In genomic region chr3:12560505-12561188, GRCh38 we compare ENCODE assay signal across 1 cellular context.
TF ChIP-seq lines count a peak whose summit lies in the region.

No MANE protein-coding gene starts in this region.

TF ChIP-seq in GM12878, 131 proteins besides CTCF, POLR2A, EP300 and RAD21 (continued from another document and continues in another):
- TF ChIP-seq STAT1 (conservative IDR thresholded peaks at IDR 0.05) (no peak), HDAC2 (IDR thresholded peaks at IDR 0.05) (no peak), MEF2B (IDR thresholded peaks at IDR 0.05; ENCODE audit: partially characterized antibody, poor library complexity, severe bottlenecking) (peak; percentile 77), PAX8 (IDR thresholded peaks at IDR 0.05) (no peak), NR2C2 (IDR thresholded peaks at IDR 0.05; ENCODE audit: borderline replicate concordance, control insufficient read depth, insufficient read length, low read depth) (no peak), SREBF2 (IDR thresholded peaks at IDR 0.05; ENCODE audit: low read length) (no peak), ZNF217 (IDR thresholded peaks at IDR 0.05) (no peak), ZZZ3 (IDR thresholded peaks at IDR 0.05; ENCODE audit: control insufficient read depth, insufficient read length, low read depth) (no peak), RBBP5 (conservative IDR thresholded peaks at IDR 0.05) (no peak), HDAC6 (IDR thresholded peaks at IDR 0.05; ENCODE audit: unreplicated experiment) (no peak), BMI1 (IDR thresholded peaks at IDR 0.05; ENCODE audit: borderline replicate concordance) (no peak), ELK1 (IDR thresholded peaks at IDR 0.05; ENCODE audit: low read depth, low read length) (no peak), HCFC1 (IDR thresholded peaks at IDR 0.05; ENCODE audit: low read length) (no peak), ZBTB33 (IDR thresholded peaks at IDR 0.05) (no peak), PKNOX1 (IDR thresholded peaks at IDR 0.05) (peak; percentile 49; the same call in 1 of the 2 replicates), NRF1 (conservative IDR thresholded peaks at IDR 0.05; ENCODE audit: low read depth, low read length) (no peak), NFXL1 (IDR thresholded peaks at IDR 0.05; ENCODE audit: borderline replicate concordance) (no peak), PML (IDR thresholded peaks at IDR 0.05; ENCODE audit: low read length) (0 out of 2 replicates have a peak, but pooled peaks have one; percentile 77), SMC3 (IDR thresholded peaks at IDR 0.05; ENCODE audit: borderline replicate concordance, low read length) (no peak), SIX5 (IDR thresholded peaks at IDR 0.05; ENCODE audit: low read depth, low read length, severe bottlenecking) (no peak), SUZ12 (IDR thresholded peaks at IDR 0.05; ENCODE audit: unreplicated experiment) (no peak), GABPA (IDR thresholded peaks at IDR 0.05; ENCODE audit: low read depth) (peak; percentile 61; the same call in 1 of the 2 replicates), MYB (IDR thresholded peaks at IDR 0.05; ENCODE audit: borderline replicate concordance, low read depth, low read length) (no peak), STAT3 (IDR thresholded peaks at IDR 0.05; ENCODE audit: low read depth, low read length) (no peak), TCF12 (IDR thresholded peaks at IDR 0.05; ENCODE audit: low read depth, low read length) (no peak), RB1 (IDR thresholded peaks at IDR 0.05; ENCODE audit: borderline replicate concordance) (no peak), E2F4 (IDR thresholded peaks at IDR 0.05; ENCODE audit: low read depth, low read length) (no peak), ETV6 (conservative IDR thresholded peaks at IDR 0.05 in 1 of 2, IDR thresholded peaks at IDR 0.05 in 1 of 2; ENCODE audit: borderline replicate concordance in 1 of 2, low read depth in 1 of 2) (no peak; a peak in 1 of 4 replicates), RCOR1 (conservative IDR thresholded peaks at IDR 0.05; ENCODE audit: low read depth, low read length) (no peak), SMAD5 (IDR thresholded peaks at IDR 0.05; ENCODE audit: low read depth) (no peak), RAD51 (IDR thresholded peaks at IDR 0.05) (peak; percentile 42; the same call in 1 of the 2 replicates), USF1 (IDR thresholded peaks at IDR 0.05; ENCODE audit: borderline replicate concordance, extremely low read length, insufficient read depth, low read depth, low read length) (no peak), BRCA1 (IDR thresholded peaks at IDR 0.05; ENCODE audit: low read depth, low read length) (no peak)
- TF ChIP-seq, protein P1, sequence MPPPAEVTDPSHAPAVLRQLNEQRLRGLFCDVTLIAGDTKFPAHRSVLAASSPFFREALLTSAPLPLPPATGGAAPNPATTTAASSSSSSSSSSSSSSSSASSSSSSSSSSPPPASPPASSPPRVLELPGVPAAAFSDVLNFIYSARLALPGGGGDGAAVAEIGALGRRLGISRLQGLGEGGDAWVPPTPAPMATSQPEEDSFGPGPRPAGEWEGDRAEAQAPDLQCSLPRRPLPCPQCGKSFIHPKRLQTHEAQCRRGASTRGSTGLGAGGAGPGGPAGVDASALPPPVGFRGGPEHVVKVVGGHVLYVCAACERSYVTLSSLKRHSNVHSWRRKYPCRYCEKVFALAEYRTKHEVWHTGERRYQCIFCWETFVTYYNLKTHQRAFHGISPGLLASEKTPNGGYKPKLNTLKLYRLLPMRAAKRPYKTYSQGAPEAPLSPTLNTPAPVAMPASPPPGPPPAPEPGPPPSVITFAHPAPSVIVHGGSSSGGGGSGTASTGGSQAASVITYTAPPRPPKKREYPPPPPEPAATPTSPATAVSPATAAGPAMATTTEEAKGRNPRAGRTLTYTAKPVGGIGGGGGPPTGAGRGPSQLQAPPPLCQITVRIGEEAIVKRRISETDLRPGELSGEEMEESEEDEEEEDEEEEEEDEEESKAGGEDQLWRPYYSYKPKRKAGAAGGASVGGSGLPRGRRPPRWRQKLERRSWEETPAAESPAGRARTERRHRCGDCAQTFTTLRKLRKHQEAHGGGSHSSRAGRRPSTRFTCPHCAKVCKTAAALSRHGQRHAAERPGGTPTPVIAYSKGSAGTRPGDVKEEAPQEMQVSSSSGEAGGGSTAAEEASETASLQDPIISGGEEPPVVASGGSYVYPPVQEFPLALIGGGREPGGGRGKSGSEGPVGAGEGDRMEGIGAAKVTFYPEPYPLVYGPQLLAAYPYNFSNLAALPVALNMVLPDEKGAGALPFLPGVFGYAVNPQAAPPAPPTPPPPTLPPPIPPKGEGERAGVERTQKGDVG (CRISPR knock-in tag; IDR thresholded peaks at IDR 0.05), result no peak
- TF ChIP-seq, protein P2, sequence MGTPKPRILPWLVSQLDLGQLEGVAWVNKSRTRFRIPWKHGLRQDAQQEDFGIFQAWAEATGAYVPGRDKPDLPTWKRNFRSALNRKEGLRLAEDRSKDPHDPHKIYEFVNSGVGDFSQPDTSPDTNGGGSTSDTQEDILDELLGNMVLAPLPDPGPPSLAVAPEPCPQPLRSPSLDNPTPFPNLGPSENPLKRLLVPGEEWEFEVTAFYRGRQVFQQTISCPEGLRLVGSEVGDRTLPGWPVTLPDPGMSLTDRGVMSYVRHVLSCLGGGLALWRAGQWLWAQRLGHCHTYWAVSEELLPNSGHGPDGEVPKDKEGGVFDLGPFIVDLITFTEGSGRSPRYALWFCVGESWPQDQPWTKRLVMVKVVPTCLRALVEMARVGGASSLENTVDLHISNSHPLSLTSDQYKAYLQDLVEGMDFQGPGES (IDR thresholded peaks at IDR 0.05), result no peak
- TF ChIP-seq, protein P3, sequence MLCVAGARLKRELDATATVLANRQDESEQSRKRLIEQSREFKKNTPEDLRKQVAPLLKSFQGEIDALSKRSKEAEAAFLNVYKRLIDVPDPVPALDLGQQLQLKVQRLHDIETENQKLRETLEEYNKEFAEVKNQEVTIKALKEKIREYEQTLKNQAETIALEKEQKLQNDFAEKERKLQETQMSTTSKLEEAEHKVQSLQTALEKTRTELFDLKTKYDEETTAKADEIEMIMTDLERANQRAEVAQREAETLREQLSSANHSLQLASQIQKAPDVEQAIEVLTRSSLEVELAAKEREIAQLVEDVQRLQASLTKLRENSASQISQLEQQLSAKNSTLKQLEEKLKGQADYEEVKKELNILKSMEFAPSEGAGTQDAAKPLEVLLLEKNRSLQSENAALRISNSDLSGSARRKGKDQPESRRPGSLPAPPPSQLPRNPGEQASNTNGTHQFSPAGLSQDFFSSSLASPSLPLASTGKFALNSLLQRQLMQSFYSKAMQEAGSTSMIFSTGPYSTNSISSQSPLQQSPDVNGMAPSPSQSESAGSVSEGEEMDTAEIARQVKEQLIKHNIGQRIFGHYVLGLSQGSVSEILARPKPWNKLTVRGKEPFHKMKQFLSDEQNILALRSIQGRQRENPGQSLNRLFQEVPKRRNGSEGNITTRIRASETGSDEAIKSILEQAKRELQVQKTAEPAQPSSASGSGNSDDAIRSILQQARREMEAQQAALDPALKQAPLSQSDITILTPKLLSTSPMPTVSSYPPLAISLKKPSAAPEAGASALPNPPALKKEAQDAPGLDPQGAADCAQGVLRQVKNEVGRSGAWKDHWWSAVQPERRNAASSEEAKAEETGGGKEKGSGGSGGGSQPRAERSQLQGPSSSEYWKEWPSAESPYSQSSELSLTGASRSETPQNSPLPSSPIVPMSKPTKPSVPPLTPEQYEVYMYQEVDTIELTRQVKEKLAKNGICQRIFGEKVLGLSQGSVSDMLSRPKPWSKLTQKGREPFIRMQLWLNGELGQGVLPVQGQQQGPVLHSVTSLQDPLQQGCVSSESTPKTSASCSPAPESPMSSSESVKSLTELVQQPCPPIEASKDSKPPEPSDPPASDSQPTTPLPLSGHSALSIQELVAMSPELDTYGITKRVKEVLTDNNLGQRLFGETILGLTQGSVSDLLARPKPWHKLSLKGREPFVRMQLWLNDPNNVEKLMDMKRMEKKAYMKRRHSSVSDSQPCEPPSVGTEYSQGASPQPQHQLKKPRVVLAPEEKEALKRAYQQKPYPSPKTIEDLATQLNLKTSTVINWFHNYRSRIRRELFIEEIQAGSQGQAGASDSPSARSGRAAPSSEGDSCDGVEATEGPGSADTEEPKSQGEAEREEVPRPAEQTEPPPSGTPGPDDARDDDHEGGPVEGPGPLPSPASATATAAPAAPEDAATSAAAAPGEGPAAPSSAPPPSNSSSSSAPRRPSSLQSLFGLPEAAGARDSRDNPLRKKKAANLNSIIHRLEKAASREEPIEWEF (IDR thresholded peaks at IDR 0.05; ENCODE audit: insufficient replicate concordance, low read depth, low read length), result no peak
- TF ChIP-seq, protein P4, sequence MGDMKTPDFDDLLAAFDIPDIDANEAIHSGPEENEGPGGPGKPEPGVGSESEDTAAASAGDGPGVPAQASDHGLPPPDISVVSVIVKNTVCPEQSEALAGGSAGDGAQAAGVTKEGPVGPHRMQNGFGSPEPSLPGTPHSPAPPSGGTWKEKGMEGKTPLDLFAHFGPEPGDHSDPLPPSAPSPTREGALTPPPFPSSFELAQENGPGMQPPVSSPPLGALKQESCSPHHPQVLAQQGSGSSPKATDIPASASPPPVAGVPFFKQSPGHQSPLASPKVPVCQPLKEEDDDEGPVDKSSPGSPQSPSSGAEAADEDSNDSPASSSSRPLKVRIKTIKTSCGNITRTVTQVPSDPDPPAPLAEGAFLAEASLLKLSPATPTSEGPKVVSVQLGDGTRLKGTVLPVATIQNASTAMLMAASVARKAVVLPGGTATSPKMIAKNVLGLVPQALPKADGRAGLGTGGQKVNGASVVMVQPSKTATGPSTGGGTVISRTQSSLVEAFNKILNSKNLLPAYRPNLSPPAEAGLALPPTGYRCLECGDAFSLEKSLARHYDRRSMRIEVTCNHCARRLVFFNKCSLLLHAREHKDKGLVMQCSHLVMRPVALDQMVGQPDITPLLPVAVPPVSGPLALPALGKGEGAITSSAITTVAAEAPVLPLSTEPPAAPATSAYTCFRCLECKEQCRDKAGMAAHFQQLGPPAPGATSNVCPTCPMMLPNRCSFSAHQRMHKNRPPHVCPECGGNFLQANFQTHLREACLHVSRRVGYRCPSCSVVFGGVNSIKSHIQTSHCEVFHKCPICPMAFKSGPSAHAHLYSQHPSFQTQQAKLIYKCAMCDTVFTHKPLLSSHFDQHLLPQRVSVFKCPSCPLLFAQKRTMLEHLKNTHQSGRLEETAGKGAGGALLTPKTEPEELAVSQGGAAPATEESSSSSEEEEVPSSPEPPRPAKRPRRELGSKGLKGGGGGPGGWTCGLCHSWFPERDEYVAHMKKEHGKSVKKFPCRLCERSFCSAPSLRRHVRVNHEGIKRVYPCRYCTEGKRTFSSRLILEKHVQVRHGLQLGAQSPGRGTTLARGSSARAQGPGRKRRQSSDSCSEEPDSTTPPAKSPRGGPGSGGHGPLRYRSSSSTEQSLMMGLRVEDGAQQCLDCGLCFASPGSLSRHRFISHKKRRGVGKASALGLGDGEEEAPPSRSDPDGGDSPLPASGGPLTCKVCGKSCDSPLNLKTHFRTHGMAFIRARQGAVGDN (IDR thresholded peaks at IDR 0.05), result no peak
- TF ChIP-seq, protein P5, sequence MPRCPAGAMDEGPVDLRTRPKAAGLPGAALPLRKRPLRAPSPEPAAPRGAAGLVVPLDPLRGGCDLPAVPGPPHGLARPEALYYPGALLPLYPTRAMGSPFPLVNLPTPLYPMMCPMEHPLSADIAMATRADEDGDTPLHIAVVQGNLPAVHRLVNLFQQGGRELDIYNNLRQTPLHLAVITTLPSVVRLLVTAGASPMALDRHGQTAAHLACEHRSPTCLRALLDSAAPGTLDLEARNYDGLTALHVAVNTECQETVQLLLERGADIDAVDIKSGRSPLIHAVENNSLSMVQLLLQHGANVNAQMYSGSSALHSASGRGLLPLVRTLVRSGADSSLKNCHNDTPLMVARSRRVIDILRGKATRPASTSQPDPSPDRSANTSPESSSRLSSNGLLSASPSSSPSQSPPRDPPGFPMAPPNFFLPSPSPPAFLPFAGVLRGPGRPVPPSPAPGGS (IDR thresholded peaks at IDR 0.05; ENCODE audit: borderline replicate concordance, insufficient read depth, low read depth, low read length, poor library complexity, severe bottlenecking), result no peak
